15 cellular contexts compared by ENCODE assay signal in the genomic region with DNA sequence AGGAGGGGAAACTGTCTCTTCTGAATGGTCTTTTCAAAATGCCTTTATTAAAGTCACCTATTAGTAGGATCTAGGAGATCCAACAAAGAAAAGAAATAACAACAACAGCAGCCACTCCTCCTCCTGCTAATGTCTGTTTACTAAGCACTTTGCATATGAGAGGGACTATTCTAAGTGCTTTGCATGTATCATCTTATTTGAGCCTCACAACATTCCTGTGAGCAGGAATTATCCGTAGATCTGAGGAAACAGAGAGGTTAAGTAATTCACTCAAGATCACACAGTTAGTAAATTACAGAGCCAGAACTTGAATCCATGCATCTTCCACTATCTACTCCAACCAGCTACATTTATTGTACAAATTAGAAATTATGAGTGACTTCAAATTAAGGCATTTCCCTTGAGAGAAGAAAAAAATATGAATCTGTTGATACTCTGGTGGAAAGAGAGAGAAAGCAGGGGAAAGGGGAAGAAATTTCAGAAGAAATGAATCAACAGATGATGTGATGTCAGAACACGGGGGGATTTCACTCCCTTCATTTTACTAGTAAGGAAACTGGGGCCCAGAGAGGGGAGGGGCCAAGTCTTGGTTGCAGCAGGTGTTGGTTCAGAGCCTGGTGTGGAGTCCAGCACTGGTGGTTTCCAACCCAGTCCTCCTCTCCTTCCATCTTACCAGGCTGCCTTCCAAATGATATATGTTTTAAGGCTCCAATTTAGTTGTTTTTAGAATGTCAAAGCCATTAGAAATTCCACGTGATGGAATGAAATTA. TPM values are rescaled to one million over a fixed set of nuclear protein-coding genes. Genes with fewer than 3 reads are reported as not detected.
DNase-seq lines count a peak whose midpoint lies in the region; ATAC-seq and TF ChIP-seq lines count a peak whose summit lies in the region.
"Had no signal": no experiment of that assay in that cellular context is flagged by ENCODE, and none has a peak within 500 bp of the region (broad histone marks: within the 10 kb centered on the region; RNA-seq: fewer than 3 reads in every experiment).

No MANE protein-coding gene starts in this region.

- H3F3A ChIP-seq in OCI-LY1 (ENCODE audit: insufficient read depth, low read length) (peaks cover 7% of the 10 kb centered on the region; the same call in 1 of the 2 replicates), neural progenitor cell (ENCODE audit: low read depth) (peaks cover 5% of the 10 kb centered on the region)

- TF ChIP-seq CTCF in OCI-LY1 (IDR thresholded peaks at IDR 0.05; ENCODE audit: low read length): no peak
- no peak for TF ChIP-seq CTCF in neural progenitor cell (IDR thresholded peaks at IDR 0.05)

- H3K27ac Mint-ChIP-seq in neural progenitor cell: no peak overlapping the region
- H3K27ac Mint-ChIP-seq: activated CD4-positive, alpha-beta memory T cell treated with anti-CD3 and anti-CD28 coated beads, Interleukin-2, amount 10 ng/mL, durations not matched to agents 7 days and 5 days; activated T-helper 1 cell treated with anti-CD3 and anti-CD28 coated beads, Interleukin-12 subunit alpha, Interleukin-12 subunit beta, Interleukin-2, Interleukin-4 antibody, amounts not matched to agents 30 ng/mL and 10 ng/mL and 1 ng/mL, durations not matched to agents 14 hours and 24 hours and 36 hours; CD8-positive, alpha-beta T cell; stimulated activated effector memory CD8-positive, alpha-beta T cell treated with anti-CD3 and anti-CD28 coated beads, Interleukin-12 subunit alpha, Interleukin-12 subunit beta, amount 100 ng/mL, for 72 hours had no signal

- H4K20me1 ChIP-seq in OCI-LY1 (ENCODE audit: insufficient read depth, low read length): no peaks in the 10 kb centered on the region
- H4K20me1 ChIP-seq in neural progenitor cell (ENCODE audit: low read depth): no peaks in the 10 kb centered on the region

- peak; percentile 40 for ATAC-seq in HG03432 (IDR thresholded peaks at IDR 0.05; ENCODE audit: unreplicated experiment)
- ATAC-seq: CD8-positive, alpha-beta T cell; lower lobe of right lung; stimulated activated effector memory CD8-positive, alpha-beta T cell treated with anti-CD3 and anti-CD28 coated beads, Interleukin-12 subunit alpha, Interleukin-12 subunit beta, amount 100 ng/mL, for 72 hours had no signal

- peaks cover 15% of the 10 kb centered on the region for H3K9me3 Mint-ChIP-seq in neural progenitor cell
- H3K9me3 Mint-ChIP-seq: activated CD4-positive, alpha-beta memory T cell treated with anti-CD3 and anti-CD28 coated beads, Interleukin-2, amount 10 ng/mL, durations not matched to agents 7 days and 5 days had no signal

- H3K4me1 Mint-ChIP-seq in neural progenitor cell: peaks cover 2% of the 10 kb centered on the region
- H3K4me1 Mint-ChIP-seq: activated CD4-positive, alpha-beta memory T cell treated with anti-CD3 and anti-CD28 coated beads, Interleukin-2, amount 10 ng/mL, durations not matched to agents 7 days and 5 days had no signal

- no peaks in the 10 kb centered on the region; the same call in 1 of the 2 replicates for H3K36me3 ChIP-seq in OCI-LY1 (ENCODE audit: insufficient read depth, low read length)
- no peaks in the 10 kb centered on the region for H3K36me3 ChIP-seq in neural progenitor cell
- H3K36me3 ChIP-seq: lower lobe of right lung, SJSA1 had no signal

- no peak overlapping the region for H3K4me3 Mint-ChIP-seq in neural progenitor cell
- H3K4me3 Mint-ChIP-seq: activated CD4-positive, alpha-beta memory T cell treated with anti-CD3 and anti-CD28 coated beads, Interleukin-2, amount 10 ng/mL, durations not matched to agents 7 days and 5 days; activated T-helper 1 cell treated with anti-CD3 and anti-CD28 coated beads, Interleukin-12 subunit alpha, Interleukin-12 subunit beta, Interleukin-2, Interleukin-4 antibody, amounts not matched to agents 30 ng/mL and 10 ng/mL and 1 ng/mL, durations not matched to agents 14 hours and 24 hours and 36 hours; CD8-positive, alpha-beta T cell; stimulated activated effector memory CD8-positive, alpha-beta T cell treated with anti-CD3 and anti-CD28 coated beads, Interleukin-12 subunit alpha, Interleukin-12 subunit beta, amount 100 ng/mL, for 72 hours had no signal

- H3K9ac ChIP-seq in OCI-LY1 (ENCODE audit: low read length) (peak overlapping the region; percentile 63), neural progenitor cell (no peak overlapping the region)

- H3K79me2 ChIP-seq in OCI-LY1 (ENCODE audit: insufficient read depth, low read length): no peaks in the 10 kb centered on the region
- H3K79me2 ChIP-seq in neural progenitor cell (ENCODE audit: low read depth): no peaks in the 10 kb centered on the region

- H3K4me2 ChIP-seq in OCI-LY1 (ENCODE audit: low read length) (peak overlapping the region; percentile 77), neural progenitor cell (peak overlapping the region; percentile 4)

- H3K27me3 ChIP-seq in OCI-LY1 (ENCODE audit: insufficient read depth, low read length): no peaks in the 10 kb centered on the region
- no peaks in the 10 kb centered on the region for H3K27me3 ChIP-seq in neural progenitor cell

- DNase-seq in NCI-H82 (lab: John Stamatoyannopoulos, UW) (peak; percentile 40), NCI-H82 treated with DMSO at 0.1 percent for 48 hours (lab: John Stamatoyannopoulos, UW; ENCODE audit: unreplicated experiment) (no peak), neural progenitor cell (ENCODE audit: low spot score) (no peak), T-helper 9 cell (no peak), SIG-M5 (lab: John Stamatoyannopoulos, UW) (no peak)
- no peak for DNase-seq in activated CD4-positive, alpha-beta T cell treated with anti-CD3 and anti-CD28 coated beads for 4 hours
- DNase-seq: activated CD4-positive, alpha-beta memory T cell treated with anti-CD3 and anti-CD28 coated beads, Interleukin-2, amount 10 ng/mL, durations not matched to agents 7 days and 5 days; CD8-positive, alpha-beta T cell; lower lobe of right lung; NCI-H187 treated with DMSO at 0.1 percent for 48 hours had no signal

- peak overlapping the region; percentile 43; the same call in 1 of the 2 replicates for H2AFZ ChIP-seq in OCI-LY1 (ENCODE audit: low read length)
- peak overlapping the region; percentile 91 for H2AFZ ChIP-seq in neural progenitor cell (replicated peaks)

- H3K27ac ChIP-seq in OCI-LY1 (ENCODE audit: low read depth, low read length, poor library complexity, severe bottlenecking) (peak overlapping the region; percentile 98), neural progenitor cell (no peak overlapping the region)
- H3K27ac ChIP-seq: lower lobe of right lung, SJSA1 had no signal

- no peaks in the 10 kb centered on the region for H3K9me2 ChIP-seq in OCI-LY1 (ENCODE audit: low read depth, low read length)

- no peaks in the 10 kb centered on the region for H3K27me3 Mint-ChIP-seq in neural progenitor cell (ENCODE audit: insufficient read depth, low read depth)

- H3K4me3 ChIP-seq in OCI-LY1 (ENCODE audit: low read depth, low read length, poor library complexity, severe bottlenecking) (peak overlapping the region; percentile 23), neural progenitor cell (no peak overlapping the region)
- H3K4me3 ChIP-seq: lower lobe of right lung, SJSA1 had no signal

- H3K9me3 ChIP-seq in OCI-LY1 (ENCODE audit: low read length): peaks cover 5% of the 10 kb centered on the region
- H3K9me3 ChIP-seq in neural progenitor cell (ENCODE audit: low read depth): no peaks in the 10 kb centered on the region
- H3K9me3 ChIP-seq: SJSA1 had no signal

- H3K36me3 Mint-ChIP-seq in neural progenitor cell: peaks cover 5% of the 10 kb centered on the region
- H3K36me3 Mint-ChIP-seq: CD8-positive, alpha-beta T cell; stimulated activated effector memory CD8-positive, alpha-beta T cell treated with anti-CD3 and anti-CD28 coated beads, Interleukin-12 subunit alpha, Interleukin-12 subunit beta, amount 100 ng/mL, for 72 hours had no signal

- peaks cover 50% of the 10 kb centered on the region for H3K4me1 ChIP-seq in OCI-LY1 (ENCODE audit: insufficient read depth, low read length, severe bottlenecking)
- peaks cover 11% of the 10 kb centered on the region for H3K4me1 ChIP-seq in neural progenitor cell
- H3K4me1 ChIP-seq: lower lobe of right lung had no signal

RNA-seq across cellular contexts. Expression of a gene that starts 49.7 kb away (rescaled TPM):
- 64.9 and 86.9 TPM in 2 replicates for total RNA-seq in neural progenitor cell (ENCODE audit: low replicate concordance)
